Comparison of ENCODE assay signal across 9 cellular contexts in the genomic region with DNA sequence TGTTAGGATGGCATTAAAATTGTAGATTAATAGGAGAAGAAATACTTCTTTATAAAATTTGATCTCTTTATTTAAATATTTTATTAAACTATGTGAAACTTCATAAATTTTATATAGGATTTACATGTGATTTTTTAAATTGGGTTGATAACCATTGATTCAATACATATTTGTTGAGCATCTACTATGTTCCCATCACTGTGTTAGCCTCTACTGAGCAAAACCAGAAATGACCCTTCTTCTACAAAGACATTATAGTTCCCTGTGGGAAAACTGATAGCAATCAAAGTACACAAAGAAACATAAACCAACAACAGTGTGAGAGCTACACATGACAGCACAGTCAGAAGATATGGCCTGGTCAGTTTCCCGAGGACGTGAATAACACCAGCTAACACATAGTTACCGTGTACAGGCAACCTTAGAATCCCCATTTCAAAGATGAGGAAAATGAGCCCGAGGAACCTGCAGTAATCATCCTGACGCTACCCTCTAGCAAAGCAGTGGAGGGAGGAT.
"Had no signal": no experiment of that assay in that cellular context is flagged by ENCODE, and none has a peak within 500 bp of the region (broad histone marks: within the 10 kb centered on the region; RNA-seq: fewer than 3 reads in every experiment).

No MANE protein-coding gene starts in this region.

- H3K4me1 ChIP-seq: HAP-1 had no signal

- FAIRE-seq: K562 had no signal

- H3K27ac ChIP-seq: GM23248, HL-60 had no signal

- H3K4me3 ChIP-seq: GM23248, HAP-1, K562 had no signal

- H3K36me3 ChIP-seq: HAP-1 had no signal

- ATAC-seq: HCT116 had no signal

- DNase-seq: GM23248, GOT3, H7, IMR-90, KG1 had no signal

- H3K9me3 ChIP-seq: HAP-1 had no signal

- H3K9ac ChIP-seq: GM23248 had no signal
